In genomic region chr2:222440670-222441422, GRCh38 we compare ENCODE assay signal across 14 cellular contexts. TPM values are rescaled to one million over a fixed set of nuclear protein-coding genes. Genes with fewer than 3 reads are reported as not detected.
DNase-seq lines count a peak whose midpoint lies in the region; ATAC-seq, FAIRE-seq and TF ChIP-seq lines count a peak whose summit lies in the region.
"Had no signal": no experiment of that assay in that cellular context is flagged by ENCODE, and none has a peak within 500 bp of the region (broad histone marks: within the 10 kb centered on the region; RNA-seq: fewer than 3 reads in every experiment).

No MANE protein-coding gene starts in this region.

- no peak for TF ChIP-seq CTCF in fibroblast of the aortic adventitia (IDR thresholded peaks at IDR 0.05; ENCODE audit: insufficient read depth, low read length)

- ATAC-seq in HG02970 (IDR thresholded peaks at IDR 0.05; ENCODE audit: low FRiP score, unreplicated experiment) (no peak), GM21619 (IDR thresholded peaks at IDR 0.05; ENCODE audit: unreplicated experiment) (no peak)
- ATAC-seq: Right ventricle myocardium inferior had no signal

- H3K27me3 ChIP-seq in small intestine (ENCODE audit: control insufficient read depth in 2 of 2, insufficient read depth in 2 of 2, low read length in 2 of 2): no peaks in the 10 kb centered on the region
- H3K27me3 ChIP-seq: esophagus muscularis mucosa, tibial nerve had no signal

- no peaks in the 10 kb centered on the region for H3K9me3 ChIP-seq in small intestine (ENCODE audit: control insufficient read depth, low read depth)
- H3K9me3 ChIP-seq: esophagus muscularis mucosa, tibial nerve had no signal

- H3K4me3 ChIP-seq in fibroblast of the aortic adventitia (ENCODE audit: low read depth, low read length): no peak overlapping the region
- H3K4me3 ChIP-seq in small intestine (ENCODE audit: low read depth in 1 of 2, low read length in 2 of 2): no peak overlapping the region
- H3K4me3 ChIP-seq: esophagus muscularis mucosa, tibial nerve had no signal

- 48 to 78% (median 61%) methylated on average over 4 of the region's 4 CpGs for WGBS in small intestine, 3 donors

- no peak overlapping the region for H3K27ac ChIP-seq in small intestine (ENCODE audit: low read depth in 1 of 2, low read length in 1 of 2)
- H3K27ac ChIP-seq: esophagus muscularis mucosa, tibial nerve, VCaP had no signal

- FAIRE-seq in small intestine (lab: Jason Lieb, UNC): no peak

- DNase-seq in GM04504 (ENCODE audit: low read depth) (peak; percentile 74), OCI-M1 (lab: John Stamatoyannopoulos, UW) (peak; percentile 59), fibroblast of the aortic adventitia (ENCODE audit: low read depth) (peak; percentile 38), small intestine (peak; percentile 17), CD1c-positive myeloid dendritic cell (ENCODE audit: extremely low spot score) (no peak)
- DNase-seq: central memory CD4-positive, alpha-beta T cell; DMS153; left cardiac atrium had no signal

- H3K36me3 ChIP-seq in small intestine (ENCODE audit: control insufficient read depth in 2 of 2, insufficient read depth in 2 of 2, low read length in 2 of 2): no peaks in the 10 kb centered on the region
- H3K36me3 ChIP-seq: esophagus muscularis mucosa, tibial nerve had no signal

- H3K4me1 ChIP-seq in small intestine (ENCODE audit: control insufficient read depth in 2 of 2, insufficient read depth in 1 of 2, low read depth in 1 of 2, low read length in 1 of 2): peaks cover 0 to 3% of the 10 kb centered on the region in 2 donors
- H3K4me1 ChIP-seq: esophagus muscularis mucosa, tibial nerve had no signal

RNA-seq across cellular contexts. Expression of gene SGPP2, which starts 16.5 kb away (rescaled TPM):
- total RNA-seq in fibroblast of the aortic adventitia (ENCODE audit: low replicate concordance): not detected in 2 replicates
- 10 to 100 TPM in 1 of 3 donors, 1 to 10 TPM in 2; 4.0 to 19.1 (median 4.6) TPM for polyA plus RNA-seq in small intestine
- total RNA-seq: tibial nerve had no signal
